In genomic region chr19:51271015-51271600, GRCh38 we compare ENCODE assay signal across 24 cellular contexts. TPM values are rescaled to one million over a fixed set of nuclear protein-coding genes. Genes with fewer than 3 reads are reported as not detected.
DNase-seq lines count a peak whose midpoint lies in the region; ATAC-seq and TF ChIP-seq lines count a peak whose summit lies in the region.
"Had no signal": no experiment of that assay in that cellular context is flagged by ENCODE, and none has a peak within 500 bp of the region (broad histone marks: within the 10 kb centered on the region; RNA-seq: fewer than 3 reads in every experiment).

No MANE protein-coding gene starts in this region.

- DNase-seq in activated CD8-positive, alpha-beta memory T cell treated with anti-CD3 and anti-CD28 coated beads, Interleukin-2, amount 10 ng/mL, durations not matched to agents 7 days and 5 days, result peak; percentile 35
- DNase-seq in activated CD8-positive, alpha-beta memory T cell treated with anti-CD3 and anti-CD28 coated beads, Interleukin-2, amount 50 U/mL, for 48 hours, result no peak
- DNase-seq in WTC11 (ENCODE audit: low spot score) (peak; percentile 34), right atrium auricular region (ENCODE audit: low spot score) (peak; percentile 59), sciatic nerve (ENCODE audit: low spot score) (no peak), DMS53 treated with DMSO at 0.1 percent for 48 hours (lab: John Stamatoyannopoulos, UW; ENCODE audit: unreplicated experiment) (no peak)
- DNase-seq: activated CD4-positive, alpha-beta T cell treated with anti-CD3 and anti-CD28 coated beads for 4 hours; activated naive CD4-positive, alpha-beta T cell treated with anti-CD3 and anti-CD28 coated beads, Interleukin-2, amount 50 U/mL, for 16 hours; BE2C; DMS79; MV-4-11; NCI-H2171 treated with DMSO at 0.1 percent for 48 hours; NCI-H526; T-helper 2 cell; trophoblast cell had no signal

- no peaks in the 10 kb centered on the region for H3K36me3 Mint-ChIP-seq in activated CD8-positive, alpha-beta memory T cell treated with anti-CD3 and anti-CD28 coated beads, Interleukin-2, amount 10 ng/mL, durations not matched to agents 7 days and 5 days
- H3K36me3 Mint-ChIP-seq in WTC11, result no peaks in the 10 kb centered on the region

- no peak overlapping the region for H3K27ac Mint-ChIP-seq in activated CD8-positive, alpha-beta memory T cell treated with anti-CD3 and anti-CD28 coated beads, Interleukin-2, amount 10 ng/mL, durations not matched to agents 7 days and 5 days
- H3K27ac Mint-ChIP-seq in WTC11, result no peak overlapping the region

- no peak overlapping the region for H3K27ac ChIP-seq in right atrium auricular region
- H3K27ac ChIP-seq: SK-N-MC, skin epidermis had no signal

- no peaks in the 10 kb centered on the region for H3K9me3 Mint-ChIP-seq in activated CD8-positive, alpha-beta memory T cell treated with anti-CD3 and anti-CD28 coated beads, Interleukin-2, amount 10 ng/mL, durations not matched to agents 7 days and 5 days (ENCODE audit: low read depth)
- H3K9me3 Mint-ChIP-seq in WTC11, result no peaks in the 10 kb centered on the region

- POLR2A ChIA-PET in WTC11 (lab: Charles Lee), result no interaction called here

- no peak for TF ChIP-seq CTCF in WTC11 (IDR thresholded peaks at IDR 0.05)
- TF ChIP-seq CTCF in right atrium auricular region (IDR thresholded peaks at IDR 0.05), result no peak

- no peaks in the 10 kb centered on the region for H3K27me3 ChIP-seq in right atrium auricular region
- H3K27me3 ChIP-seq: BE2C had no signal

- no peak for ATAC-seq in activated CD8-positive, alpha-beta memory T cell treated with anti-CD3 and anti-CD28 coated beads, Interleukin-2, amount 10 ng/mL, durations not matched to agents 7 days and 5 days
- ATAC-seq in WTC11, result peak; percentile 81
- ATAC-seq in sciatic nerve, result peak; percentile 32
- ATAC-seq in GM18502 (IDR thresholded peaks at IDR 0.05; ENCODE audit: poor library complexity, unreplicated experiment), result no peak
- no peak for ATAC-seq in HG03139 (IDR thresholded peaks at IDR 0.05; ENCODE audit: unreplicated experiment)

- no peak overlapping the region for H3K4me3 ChIP-seq in right atrium auricular region
- H3K4me3 ChIP-seq: SK-N-MC, skin epidermis had no signal

- H3K9me3 ChIP-seq in right atrium auricular region, result no peaks in the 10 kb centered on the region
- H3K9me3 ChIP-seq: BE2C had no signal

- intact Hi-C loops in sciatic nerve (cut with DNase I), result no loop called here

- H3K36me3 ChIP-seq in right atrium auricular region, result no peaks in the 10 kb centered on the region
- H3K36me3 ChIP-seq: BE2C had no signal

- CTCF ChIA-PET in activated CD8-positive, alpha-beta memory T cell treated with anti-CD3 and anti-CD28 coated beads, Interleukin-2, amount 10 ng/mL, durations not matched to agents 7 days and 5 days (lab: Charles Lee), result interaction anchor here (1.3 to 2.4 kb wide), 4 partner anchors 11 to 112 kb away, joined by 3 to 13 read pairs (median 7); no protein-coding TSS in a partner anchor
- CTCF ChIA-PET in WTC11 (lab: Charles Lee), result interaction anchor here (0.9 to 4.8 kb wide), 5 partner anchors 12 to 151 kb away, joined by 3 to 34 read pairs (median 4); no protein-coding TSS in a partner anchor

- peaks cover 18% of the 10 kb centered on the region for H3K4me1 Mint-ChIP-seq in activated CD8-positive, alpha-beta memory T cell treated with anti-CD3 and anti-CD28 coated beads, Interleukin-2, amount 10 ng/mL, durations not matched to agents 7 days and 5 days
- H3K4me1 Mint-ChIP-seq in WTC11, result peaks cover 15% of the 10 kb centered on the region

- no peak overlapping the region for H3K4me3 Mint-ChIP-seq in activated CD8-positive, alpha-beta memory T cell treated with anti-CD3 and anti-CD28 coated beads, Interleukin-2, amount 10 ng/mL, durations not matched to agents 7 days and 5 days
- H3K4me3 Mint-ChIP-seq in WTC11, result no peak overlapping the region

- H3K4me1 ChIP-seq in right atrium auricular region, result no peaks in the 10 kb centered on the region
- H3K4me1 ChIP-seq: BE2C had no signal

- peaks cover 15% of the 10 kb centered on the region for H3K27me3 Mint-ChIP-seq in activated CD8-positive, alpha-beta memory T cell treated with anti-CD3 and anti-CD28 coated beads, Interleukin-2, amount 10 ng/mL, durations not matched to agents 7 days and 5 days
- H3K27me3 Mint-ChIP-seq in WTC11 (ENCODE audit: low read depth), result peaks cover 11% of the 10 kb centered on the region

TF ChIP-seq in WTC11, 78 proteins besides CTCF, POLR2A, EP300 and RAD21:
- TF ChIP-seq RELA (CRISPR knock-in tag; IDR thresholded peaks at IDR 0.05; ENCODE audit: borderline replicate concordance) (no peak), MYBL2 (CRISPR knock-in tag; IDR thresholded peaks at IDR 0.05) (no peak), FOXJ3 (CRISPR knock-in tag; IDR thresholded peaks at IDR 0.05; ENCODE audit: borderline replicate concordance) (no peak), ZNF423 (CRISPR knock-in tag; IDR thresholded peaks at IDR 0.05) (no peak)
- TF ChIP-seq, protein P1, sequence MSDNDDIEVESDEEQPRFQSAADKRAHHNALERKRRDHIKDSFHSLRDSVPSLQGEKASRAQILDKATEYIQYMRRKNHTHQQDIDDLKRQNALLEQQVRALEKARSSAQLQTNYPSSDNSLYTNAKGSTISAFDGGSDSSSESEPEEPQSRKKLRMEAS (CRISPR knock-in tag; IDR thresholded peaks at IDR 0.05), result no peak

RNA-seq across cellular contexts. Expression of gene SIGLECL1, which starts 20.2 kb away (rescaled TPM):
- not detected for total RNA-seq in activated CD8-positive, alpha-beta memory T cell treated with anti-CD3 and anti-CD28 coated beads, Interleukin-2, amount 10 ng/mL, durations not matched to agents 7 days and 5 days
- total RNA-seq in WTC11 (2021) (not detected in 3 replicates), right atrium auricular region (not detected), sciatic nerve (not detected)
- total RNA-seq: bronchial epithelial cell, dermis microvascular lymphatic vessel endothelial cell, endothelial cell of umbilical vein, lower leg skin, pulmonary artery endothelial cell had no signal

RNA-seq across cellular contexts. Expression of gene IGLON5, which starts 40.3 kb away (rescaled TPM):
- under 1 TPM; 0.18 to 0.23 TPM for total RNA-seq in activated CD8-positive, alpha-beta memory T cell treated with anti-CD3 and anti-CD28 coated beads, Interleukin-2, amount 10 ng/mL, durations not matched to agents 7 days and 5 days
- total RNA-seq in WTC11 (2021) (41.2 to 64.1 TPM (median 60.2 TPM) in 3 replicates), right atrium auricular region (under 1 TPM in 1 of 2 donors, not detected in 1; 0.31 TPM), sciatic nerve (not detected)
- total RNA-seq: bronchial epithelial cell, dermis microvascular lymphatic vessel endothelial cell, endothelial cell of umbilical vein, pulmonary artery endothelial cell had no signal

RNA-seq across cellular contexts. Expression of gene CD33, which starts 46.2 kb away (rescaled TPM):
- total RNA-seq in activated CD8-positive, alpha-beta memory T cell treated with anti-CD3 and anti-CD28 coated beads, Interleukin-2, amount 10 ng/mL, durations not matched to agents 7 days and 5 days, result 1 to 10 TPM in 1 of 2 experiments, under 1 TPM in 1; 0.96 to 6.2 TPM
- total RNA-seq in WTC11 (2021) (0.25 to 0.57 TPM (median 0.31 TPM) in 3 replicates), right atrium auricular region (1 to 10 TPM; 2.3 to 4.2 TPM), sciatic nerve (10.7 TPM)
- total RNA-seq: bronchial epithelial cell, dermis microvascular lymphatic vessel endothelial cell, endothelial cell of umbilical vein, pulmonary artery endothelial cell had no signal

Comparison
In these comparisons a context has a peak if more than half of its experiments do, and no peak if none do; other contexts are left out.
1. DNase-seq: peak in activated CD8-positive, alpha-beta memory T cell treated with anti-CD3 and anti-CD28 coated beads, Interleukin-2, amount 10 ng/mL, durations not matched to agents 7 days and 5 days (single experiment), WTC11 (single experiment) and right atrium auricular region (single experiment); none in activated CD8-positive, alpha-beta memory T cell treated with anti-CD3 and anti-CD28 coated beads, Interleukin-2, amount 50 U/mL, for 48 hours (single experiment), sciatic nerve (single experiment) and DMS53 treated with DMSO at 0.1 percent for 48 hours (single experiment).
2. ATAC-seq: peak in WTC11 (single experiment) and sciatic nerve (single experiment); none in activated CD8-positive, alpha-beta memory T cell treated with anti-CD3 and anti-CD28 coated beads, Interleukin-2, amount 10 ng/mL, durations not matched to agents 7 days and 5 days (single experiment), GM18502 (single experiment) and HG03139 (single experiment).
3. RNA of gene IGLON5, which starts 40.3 kb away (total RNA-seq): 41.2 to 64.1 TPM in WTC11; 0.31 TPM in right atrium auricular region, 0.18 to 0.23 TPM in activated CD8-positive, alpha-beta memory T cell treated with anti-CD3 and anti-CD28 coated beads, Interleukin-2, amount 10 ng/mL, durations not matched to agents 7 days and 5 days and not detected in sciatic nerve (single experiment); every median in the first group is over 10 times any median in the second.